ENCODE assay signal across 17 cellular contexts in genomic region chr4:176668324-176668723, GRCh38.
"Had no signal": no experiment of that assay in that cellular context is flagged by ENCODE, and none has a peak within 500 bp of the region (broad histone marks: within the 10 kb centered on the region; RNA-seq: fewer than 3 reads in every experiment).

No MANE protein-coding gene starts in this region.

- DNase-seq: activated CD4-positive, alpha-beta memory T cell treated with anti-CD3 and anti-CD28 coated beads for 36 hours; activated CD4-positive, alpha-beta T cell treated with anti-CD3 and anti-CD28 coated beads for 48 hours; activated effector memory CD4-positive, alpha-beta T cell treated with Interleukin-2 at 50 U/mL for 16 hours; activated naive CD4-positive, alpha-beta T cell treated with anti-CD3 and anti-CD28 coated beads for 36 hours; activated T-cell treated with anti-CD3 and anti-CD28 coated beads, Interleukin-2, amount 50 U/mL, for 72 hours; effector CD4-positive, alpha-beta T cell; erythroblast; glutamatergic neuron; hippocampal formation; left ventricle myocardium superior; mammary epithelial cell; natural killer cell; stimulated activated CD4-positive, alpha-beta T cell treated with anti-CD3 and anti-CD28 coated beads, Interleukin-4, amount 100 ng/mL, for 24 hours; stimulated activated naive CD4-positive, alpha-beta T cell treated with Interleukin-2 at 50 U/mL for 16 hours had no signal

- H3K4me1 ChIP-seq: prostate gland, right atrium auricular region had no signal

- H3K27me3 ChIP-seq: right atrium auricular region had no signal

- H3K36me3 ChIP-seq: prostate gland, right atrium auricular region had no signal

- H3K4me3 ChIP-seq: prostate gland, right atrium auricular region had no signal

- ATAC-seq: activated T-cell treated with anti-CD3 and anti-CD28 coated beads, Interleukin-2, amount 50 U/mL, for 72 hours; left ventricle myocardium superior; natural killer cell had no signal

- FAIRE-seq: frontal cortex had no signal

- H3K27ac ChIP-seq: prostate gland, right atrium auricular region had no signal

- H3K9me3 ChIP-seq: prostate gland, right atrium auricular region had no signal
